Comparison of ENCODE assay signal across 23 cellular contexts in the genomic region with DNA sequence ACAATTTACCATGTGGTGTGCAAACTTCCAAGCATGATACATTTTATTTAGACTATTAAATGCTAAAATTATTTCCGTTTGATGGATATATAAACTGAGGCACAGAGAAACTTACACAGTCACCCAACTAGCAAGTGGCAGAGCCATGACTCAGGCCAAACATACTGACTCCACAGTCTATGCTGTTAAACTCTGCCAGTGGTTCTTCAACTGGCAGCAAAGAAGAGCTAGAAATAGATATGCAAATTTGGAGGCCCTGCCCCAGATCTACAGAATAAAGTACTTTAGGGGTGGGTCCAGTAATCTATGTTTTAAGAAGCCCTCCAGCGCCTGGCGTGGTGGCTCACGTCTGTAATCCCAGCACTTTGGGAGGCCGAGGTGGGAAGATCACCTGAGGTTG.
DNase-seq lines count a peak whose midpoint lies in the region; ATAC-seq and TF ChIP-seq lines count a peak whose summit lies in the region.
"Had no signal": no experiment of that assay in that cellular context is flagged by ENCODE, and none has a peak within 500 bp of the region (broad histone marks: within the 10 kb centered on the region; RNA-seq: fewer than 3 reads in every experiment).

No MANE protein-coding gene starts in this region.

- H3K4me2 ChIP-seq in OCI-LY7 (ENCODE audit: low read length), result peak overlapping the region; percentile 69
- H3K4me2 ChIP-seq: A549, GM23338 had no signal

- intact Hi-C loops in right cardiac atrium (cut with DNase I) (no loop called here), OCI-LY7 (cut with micrococcal nuclease; ENCODE audit: unreplicated experiment) (no loop called here)

- no peaks in the 10 kb centered on the region for H4K20me1 ChIP-seq in OCI-LY7 (ENCODE audit: insufficient read depth, low read length)

- peaks cover 9 to 43% of the 10 kb centered on the region in 2 donors for H3K4me1 Mint-ChIP-seq in stimulated activated naive B cell treated with anti-CD40 and anti-IgM and Interleukin-4, amounts not matched to agents 10 μg/mL and 1 μg/mL and 100 μg/mL, for 72 hours

- ATAC-seq in right cardiac atrium (no peak), HG03571 (IDR thresholded peaks at IDR 0.05; ENCODE audit: unreplicated experiment) (no peak)
- no peak for ATAC-seq in stimulated activated naive B cell treated with anti-CD40 and anti-IgM and Interleukin-4, amounts not matched to agents 10 μg/mL and 1 μg/mL and 100 μg/mL, for 72 hours (replicated peaks)
- ATAC-seq: A549, GM12878, GM23338 had no signal

- no peaks in the 10 kb centered on the region for H3K27me3 Mint-ChIP-seq in stimulated activated naive B cell treated with anti-CD40 and anti-IgM and Interleukin-4, amounts not matched to agents 10 μg/mL and 1 μg/mL and 100 μg/mL, for 72 hours

- CTCF ChIA-PET in HEK293 (lab: Yijun Ruan, JAX) (no interaction called here), OCI-LY7 (lab: Charles Lee; ENCODE audit: unreplicated experiment) (no interaction called here)

- DNase-seq in cardiac muscle cell (ENCODE audit: low read depth in 1 of 2, low spot score in 1 of 2) (no peak), right cardiac atrium (no peak), OCI-LY7 (ENCODE audit: low spot score) (peak; percentile 52)
- no peak for DNase-seq in stimulated activated naive B cell treated with anti-CD40 and anti-IgM and Interleukin-4, amounts not matched to agents 10 μg/mL and 1 μg/mL and 100 μg/mL, for 72 hours
- no peak for DNase-seq in activated CD4-positive, alpha-beta T cell treated with anti-CD3 and anti-CD28 coated beads, Interleukin-2, amount 50 U/mL, for 1 hour
- DNase-seq: BE2C, Caco-2, DMS 273 treated with DMSO at 0.1 percent for 48 hours, DMS79 treated with DMSO at 0.1 percent for 48 hours, KBM-7, NCI-H1092 treated with DMSO at 0.1 percent for 48 hours, NCI-H1436 treated with DMSO at 0.1 percent for 48 hours, NCI-H1930, NCI-H510A, NCI-H748 treated with DMSO at 0.1 percent for 48 hours, SHP77 had no signal

- H3K27ac ChIP-seq in cardiac muscle cell (peak overlapping the region; percentile 46), right cardiac atrium (ENCODE audit: low read length) (no peak overlapping the region), HEK293 (ENCODE audit: extremely low read depth, low read depth, low read length) (no peak overlapping the region), OCI-LY7 (ENCODE audit: low read depth, low read length, poor library complexity, severe bottlenecking) (no peak overlapping the region)
- H3K27ac ChIP-seq: SK-N-MC had no signal

- no TSS peak for BruUV-seq in OCI-LY7 (replicated peaks; lab: Mats Ljungman, UMichigan)

- H2AFZ ChIP-seq in OCI-LY7 (ENCODE audit: low read length), result no peak overlapping the region
- H2AFZ ChIP-seq: GM23338 had no signal

- POLR2A ChIA-PET in HEK293 (lab: Yijun Ruan, JAX), result no interaction called here
- POLR2A ChIA-PET in OCI-LY7 (lab: Charles Lee), result no interaction called here

- H3K27me3 ChIP-seq in cardiac muscle cell (no peaks in the 10 kb centered on the region), right cardiac atrium (ENCODE audit: control insufficient read depth, insufficient read depth) (no peaks in the 10 kb centered on the region)
- H3K27me3 ChIP-seq: BE2C had no signal

- no peaks in the 10 kb centered on the region for H3K9me3 Mint-ChIP-seq in stimulated activated naive B cell treated with anti-CD40 and anti-IgM and Interleukin-4, amounts not matched to agents 10 μg/mL and 1 μg/mL and 100 μg/mL, for 72 hours
- H3K9me3 Mint-ChIP-seq: GM23338 had no signal

- H3K9me2 ChIP-seq in OCI-LY7 (ENCODE audit: insufficient read depth, low read length), result no peaks in the 10 kb centered on the region

- 94% methylated on average over 5 of the region's 5 CpGs for WGBS in right cardiac atrium

- no peak overlapping the region for H3K4me3 Mint-ChIP-seq in stimulated activated naive B cell treated with anti-CD40 and anti-IgM and Interleukin-4, amounts not matched to agents 10 μg/mL and 1 μg/mL and 100 μg/mL, for 72 hours
- H3K4me3 Mint-ChIP-seq: GM23338 had no signal

- no peaks in the 10 kb centered on the region for H3K79me2 ChIP-seq in OCI-LY7 (ENCODE audit: insufficient read depth, low read depth, low read length)

- peaks cover 18 to 37% of the 10 kb centered on the region in 2 donors for H3K36me3 Mint-ChIP-seq in stimulated activated naive B cell treated with anti-CD40 and anti-IgM and Interleukin-4, amounts not matched to agents 10 μg/mL and 1 μg/mL and 100 μg/mL, for 72 hours

- H3K4me3 ChIP-seq in cardiac muscle cell (no peak overlapping the region), right cardiac atrium (ENCODE audit: low read length) (no peak overlapping the region), HEK293 (ENCODE audit: low read depth, low read length) (no peak overlapping the region), OCI-LY7 (ENCODE audit: low read depth, low read length, poor library complexity, severe bottlenecking) (peak overlapping the region; percentile 46)
- H3K4me3 ChIP-seq: A549, GM12878, GM23338, HAP-1, SK-N-MC had no signal

- TF ChIP-seq CTCF in cardiac muscle cell (IDR thresholded peaks at IDR 0.05; ENCODE audit: low read depth, low read length) (no peak), HEK293 (tag by site-specific recombination; IDR thresholded peaks at IDR 0.05) (no peak), OCI-LY7 (conservative IDR thresholded peaks at IDR 0.05; ENCODE audit: low read length) (no peak)

- peaks cover 15% of the 10 kb centered on the region for H3K4me1 ChIP-seq in cardiac muscle cell (ENCODE audit: low read depth)
- H3K4me1 ChIP-seq in right cardiac atrium (ENCODE audit: control insufficient read depth, insufficient read depth, low read length), result no peaks in the 10 kb centered on the region
- H3K4me1 ChIP-seq in HEK293 (ENCODE audit: control insufficient read depth, insufficient read depth, low read length), result peaks cover 3% of the 10 kb centered on the region
- peaks cover 17% of the 10 kb centered on the region for H3K4me1 ChIP-seq in OCI-LY7 (ENCODE audit: insufficient read depth, low read length, poor library complexity, severe bottlenecking)

- H3K9me3 ChIP-seq in cardiac muscle cell (ENCODE audit: low read depth) (no peaks in the 10 kb centered on the region), right cardiac atrium (ENCODE audit: control insufficient read depth, low read length) (no peaks in the 10 kb centered on the region), HEK293 (ENCODE audit: control insufficient read depth, insufficient read depth, low read depth, low read length) (no peaks in the 10 kb centered on the region), OCI-LY7 (ENCODE audit: low read length) (no peaks in the 10 kb centered on the region)
- H3K9me3 ChIP-seq: BE2C, Caco-2, HAP-1 had no signal

- peak overlapping the region; percentile 9 for H3K27ac Mint-ChIP-seq in stimulated activated naive B cell treated with anti-CD40 and anti-IgM and Interleukin-4, amounts not matched to agents 10 μg/mL and 1 μg/mL and 100 μg/mL, for 72 hours
- H3K27ac Mint-ChIP-seq: GM23338 had no signal

- H3K36me3 ChIP-seq in cardiac muscle cell (no peaks in the 10 kb centered on the region), HEK293 (ENCODE audit: control insufficient read depth in 2 of 2, insufficient read depth in 1 of 2, low read length in 2 of 2) (no peaks in the 10 kb centered on the region), OCI-LY7 (ENCODE audit: insufficient read depth, low read length) (peaks cover 23% of the 10 kb centered on the region)
- H3K36me3 ChIP-seq: BE2C, HAP-1 had no signal

TF ChIP-seq in HEK293, 187 proteins besides CTCF, POLR2A, EP300 and RAD21:
- TF ChIP-seq, protein P1, sequence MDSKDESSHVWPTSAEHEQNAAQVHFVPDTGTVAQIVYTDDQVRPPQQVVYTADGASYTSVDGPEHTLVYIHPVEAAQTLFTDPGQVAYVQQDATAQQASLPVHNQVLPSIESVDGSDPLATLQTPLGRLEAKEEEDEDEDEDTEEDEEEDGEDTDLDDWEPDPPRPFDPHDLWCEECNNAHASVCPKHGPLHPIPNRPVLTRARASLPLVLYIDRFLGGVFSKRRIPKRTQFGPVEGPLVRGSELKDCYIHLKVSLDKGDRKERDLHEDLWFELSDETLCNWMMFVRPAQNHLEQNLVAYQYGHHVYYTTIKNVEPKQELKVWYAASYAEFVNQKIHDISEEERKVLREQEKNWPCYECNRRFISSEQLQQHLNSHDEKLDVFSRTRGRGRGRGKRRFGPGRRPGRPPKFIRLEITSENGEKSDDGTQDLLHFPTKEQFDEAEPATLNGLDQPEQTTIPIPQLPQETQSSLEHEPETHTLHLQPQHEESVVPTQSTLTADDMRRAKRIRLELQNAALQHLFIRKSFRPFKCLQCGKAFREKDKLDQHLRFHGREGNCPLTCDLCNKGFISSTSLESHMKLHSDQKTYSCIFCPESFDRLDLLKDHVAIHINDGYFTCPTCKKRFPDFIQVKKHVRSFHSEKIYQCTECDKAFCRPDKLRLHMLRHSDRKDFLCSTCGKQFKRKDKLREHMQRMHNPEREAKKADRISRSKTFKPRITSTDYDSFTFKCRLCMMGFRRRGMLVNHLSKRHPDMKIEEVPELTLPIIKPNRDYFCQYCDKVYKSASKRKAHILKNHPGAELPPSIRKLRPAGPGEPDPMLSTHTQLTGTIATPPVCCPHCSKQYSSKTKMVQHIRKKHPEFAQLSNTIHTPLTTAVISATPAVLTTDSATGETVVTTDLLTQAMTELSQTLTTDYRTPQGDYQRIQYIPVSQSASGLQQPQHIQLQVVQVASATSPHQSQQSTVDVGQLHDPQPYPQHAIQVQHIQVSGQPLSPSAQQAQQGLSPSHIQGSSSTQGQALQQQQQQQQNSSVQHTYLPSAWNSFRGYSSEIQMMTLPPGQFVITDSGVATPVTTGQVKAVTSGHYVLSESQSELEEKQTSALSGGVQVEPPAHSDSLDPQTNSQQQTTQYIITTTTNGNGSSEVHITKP (tag by site-specific recombination; IDR thresholded peaks at IDR 0.05), result peak; percentile 56; the same call in 1 of the 2 replicates
- TF ChIP-seq SCRT2 (tag by site-specific recombination; IDR thresholded peaks at IDR 0.05), result no peak
